Comparison of ENCODE assay signal across 1 cellular context in genomic region chr3:196517142-196517808, GRCh38.
TF ChIP-seq lines count a peak whose summit lies in the region.

No MANE protein-coding gene starts in this region.

TF ChIP-seq in WTC11, 78 proteins besides CTCF, POLR2A, EP300 and RAD21 (continued from another document):
- TF ChIP-seq PRDM15 (CRISPR knock-in tag; IDR thresholded peaks at IDR 0.05) (no peak), ATF1 (CRISPR knock-in tag; IDR thresholded peaks at IDR 0.05) (no peak), ZNF263 (CRISPR knock-in tag; IDR thresholded peaks at IDR 0.05; ENCODE audit: low read depth) (no peak), EMX1 (CRISPR knock-in tag; IDR thresholded peaks at IDR 0.05) (no peak), TEAD4 (CRISPR knock-in tag; IDR thresholded peaks at IDR 0.05) (no peak), HMGXB4 (CRISPR knock-in tag; IDR thresholded peaks at IDR 0.05) (no peak), FOXP1 (CRISPR knock-in tag; IDR thresholded peaks at IDR 0.05; ENCODE audit: borderline replicate concordance) (no peak), ZNF138 (CRISPR knock-in tag; conservative IDR thresholded peaks at IDR 0.05) (no peak), ARID4B (CRISPR knock-in tag; IDR thresholded peaks at IDR 0.05; ENCODE audit: borderline replicate concordance) (no peak), E2F1 (CRISPR knock-in tag; IDR thresholded peaks at IDR 0.05) (no peak)
